ENCODE assay signal across 20 cellular contexts in the genomic region with DNA sequence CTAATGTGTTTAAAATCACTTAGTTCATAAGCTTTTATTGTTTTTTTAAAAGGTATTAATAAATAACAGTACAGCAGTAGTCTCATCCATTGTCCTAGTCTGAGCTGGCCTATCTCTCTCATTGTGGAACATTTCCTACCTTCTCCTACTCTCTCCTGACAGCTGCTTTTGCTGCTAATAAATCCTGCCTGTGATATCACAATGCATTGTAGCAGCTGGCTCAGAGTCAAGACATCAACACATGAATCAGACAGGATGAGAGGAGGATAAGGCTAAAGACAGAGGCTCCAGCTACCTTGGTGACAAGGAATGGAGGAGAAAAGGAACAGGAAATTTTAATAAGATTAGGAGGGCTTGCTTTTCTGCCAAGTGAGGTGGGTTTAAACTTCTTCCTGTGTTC.
DNase-seq lines count a peak whose midpoint lies in the region; ATAC-seq and TF ChIP-seq lines count a peak whose summit lies in the region.
"Had no signal": no experiment of that assay in that cellular context is flagged by ENCODE, and none has a peak within 500 bp of the region (broad histone marks: within the 10 kb centered on the region; RNA-seq: fewer than 3 reads in every experiment).

No MANE protein-coding gene starts in this region.

- H3K36me3 Mint-ChIP-seq in CD4-positive, alpha-beta memory T cell, result no peaks in the 10 kb centered on the region

- H3K4me3 ChIP-seq in WERI-Rb-1 (ENCODE audit: low read depth, low read length), result no peak overlapping the region
- no peak overlapping the region for H3K4me3 ChIP-seq in CD4-positive, alpha-beta memory T cell (ENCODE audit: low read length in 2 of 2)

- H3K4me1 Mint-ChIP-seq in CD4-positive, alpha-beta memory T cell, result no peaks in the 10 kb centered on the region

- POLR2A ChIA-PET in CD4-positive, alpha-beta memory T cell (lab: Charles Lee; ENCODE audit: partially characterized antibody), result no interaction called here

- H3K27me3 ChIP-seq in WERI-Rb-1 (ENCODE audit: insufficient read depth, low read depth, severe bottlenecking), result no peaks in the 10 kb centered on the region
- H3K27me3 ChIP-seq in CD4-positive, alpha-beta memory T cell (ENCODE audit: insufficient read depth, low read length), result no peaks in the 10 kb centered on the region
- H3K27me3 ChIP-seq: BE2C had no signal

- no peak for ATAC-seq in left colon
- ATAC-seq: SK-N-SH treated with all-trans-retinoic acid at 6 μM for 48 hours had no signal

- intact Hi-C loops in left colon (cut with DNase I, micrococcal nuclease), result no loop called here
- intact Hi-C loops in CD4-positive, alpha-beta memory T cell (cut with micrococcal nuclease), result no loop called here

- peaks cover 4 to 8% of the 10 kb centered on the region in 2 donors for H3K27me3 Mint-ChIP-seq in CD4-positive, alpha-beta memory T cell

- no peak overlapping the region for H3K27ac Mint-ChIP-seq in CD4-positive, alpha-beta memory T cell
- H3K27ac Mint-ChIP-seq: CD4-positive, alpha-beta T cell; T-helper 2 cell treated with Interferon-gamma antibody and Interleukin-4, amounts not matched to agents 5 μg/mL and 100 μg/mL, for 36 hours had no signal

- TF ChIP-seq CTCF in WERI-Rb-1 (IDR thresholded peaks at IDR 0.05; ENCODE audit: low read depth, low read length), result no peak

- H3K9me3 Mint-ChIP-seq in CD4-positive, alpha-beta memory T cell, result peaks cover 0 to 3% (median 0%) of the 10 kb centered on the region in 8 donors
- H3K9me3 Mint-ChIP-seq: CD4-positive, alpha-beta T cell; T-helper 2 cell treated with Interferon-gamma antibody and Interleukin-4, amounts not matched to agents 5 μg/mL and 100 μg/mL, for 36 hours had no signal

- no peaks in the 10 kb centered on the region for H3K4me1 ChIP-seq in CD4-positive, alpha-beta memory T cell (ENCODE audit: insufficient read depth, low read length)
- H3K4me1 ChIP-seq: BE2C had no signal

- CTCF ChIA-PET in CD4-positive, alpha-beta memory T cell (lab: Charles Lee; ENCODE audit: partially characterized antibody), result no interaction called here

- H3K36me3 ChIP-seq in WERI-Rb-1, result no peaks in the 10 kb centered on the region
- no peaks in the 10 kb centered on the region for H3K36me3 ChIP-seq in CD4-positive, alpha-beta memory T cell (ENCODE audit: insufficient read depth, low read length)
- H3K36me3 ChIP-seq: BE2C had no signal

- H3K9me3 ChIP-seq in WERI-Rb-1 (ENCODE audit: severe bottlenecking), result no peaks in the 10 kb centered on the region
- no peaks in the 10 kb centered on the region for H3K9me3 ChIP-seq in CD4-positive, alpha-beta memory T cell (ENCODE audit: control insufficient read depth in 1 of 2, low read length in 2 of 2)
- H3K9me3 ChIP-seq: BE2C had no signal

- H3K27ac ChIP-seq in WERI-Rb-1, result no peak overlapping the region
- H3K27ac ChIP-seq in CD4-positive, alpha-beta memory T cell (ENCODE audit: low read depth, low read length), result no peak overlapping the region
- H3K27ac ChIP-seq: KMS-11, RWPE1 had no signal

- H3K4me3 Mint-ChIP-seq in CD4-positive, alpha-beta memory T cell, result no peak overlapping the region
- H3K4me3 Mint-ChIP-seq: CD4-positive, alpha-beta T cell; T-helper 2 cell treated with Interferon-gamma antibody and Interleukin-4, amounts not matched to agents 5 μg/mL and 100 μg/mL, for 36 hours had no signal

- DNase-seq in NCI-H748 (lab: John Stamatoyannopoulos, UW; ENCODE audit: unreplicated experiment) (peak; percentile 12), NCI-H748 treated with DMSO at 0.1 percent for 48 hours (lab: John Stamatoyannopoulos, UW) (no peak), NCI-H510A (lab: John Stamatoyannopoulos, UW) (peak; percentile 31), WERI-Rb-1 (peak; percentile 20), left colon (no peak), NCI-H2196 (lab: John Stamatoyannopoulos, UW; ENCODE audit: unreplicated experiment) (no peak)
- DNase-seq in CD4-positive, alpha-beta memory T cell, result no peak
- DNase-seq: BE2C; CD4-positive, alpha-beta T cell; GF-D8; IMR-90; NCI-H1417; NCI-H1694 treated with DMSO at 0.1 percent for 48 hours; NCI-H345; NCI-H526; NK-92 treated with Interleukin-12 subunit alpha and Interleukin-12 subunit beta, amount 100 ng/mL, for 24 hours had no signal

Comparison
In these comparisons a context has a peak if more than half of its experiments do, and no peak if none do; other contexts are left out.
1. DNase-seq: peak in NCI-H748 (single experiment), NCI-H510A (single experiment) and WERI-Rb-1 (single experiment); none in NCI-H748 treated with DMSO at 0.1 percent for 48 hours (single experiment), left colon (0 of 2), CD4-positive, alpha-beta memory T cell (0 of 5) and NCI-H2196 (single experiment).